In genomic region chr9:21030389-21031035, GRCh38 we compare ENCODE assay signal across 8 cellular contexts. TPM values are rescaled to one million over a fixed set of nuclear protein-coding genes. Genes with fewer than 3 reads are reported as not detected.
DNase-seq lines count a peak whose midpoint lies in the region; ATAC-seq and TF ChIP-seq lines count a peak whose summit lies in the region.

No MANE protein-coding gene starts in this region.

- H3K36me3 Mint-ChIP-seq in activated naive CD8-positive, alpha-beta T cell treated with anti-CD3 and anti-CD28 coated beads, Interleukin-2, amount 10 ng/mL, durations not matched to agents 7 days and 5 days, result peaks cover 39% of the 10 kb centered on the region

- H3K4me1 Mint-ChIP-seq in activated naive CD8-positive, alpha-beta T cell treated with anti-CD3 and anti-CD28 coated beads, Interleukin-2, amount 10 ng/mL, durations not matched to agents 7 days and 5 days, result peaks cover 13% of the 10 kb centered on the region

- H3K27ac ChIP-seq in iPS-20b (ENCODE audit: low read length), result no peak overlapping the region
- peak overlapping the region; percentile 38 for H3K27ac ChIP-seq in subcutaneous abdominal adipose tissue (ENCODE audit: low read depth, low read length)

- H3K27ac Mint-ChIP-seq in activated naive CD8-positive, alpha-beta T cell treated with anti-CD3 and anti-CD28 coated beads, Interleukin-2, amount 10 ng/mL, durations not matched to agents 7 days and 5 days, result no peak overlapping the region

- no peaks in the 10 kb centered on the region for H3K9me3 Mint-ChIP-seq in activated naive CD8-positive, alpha-beta T cell treated with anti-CD3 and anti-CD28 coated beads, Interleukin-2, amount 10 ng/mL, durations not matched to agents 7 days and 5 days

- H3K4me3 ChIP-seq in GM12864 (ENCODE audit: low read depth, low read length) (peak overlapping the region; percentile 58), iPS-20b (ENCODE audit: low read length) (peak overlapping the region; percentile 66), subcutaneous abdominal adipose tissue (ENCODE audit: low read depth in 1 of 5, low read length in 5 of 5) (peak overlapping the region; percentile 59 to 71 (median 70))

- ATAC-seq in GM21447 (IDR thresholded peaks at IDR 0.05; ENCODE audit: unreplicated experiment), result peak; percentile 85
- ATAC-seq in activated naive CD8-positive, alpha-beta T cell treated with anti-CD3 and anti-CD28 coated beads, Interleukin-2, amount 10 ng/mL, durations not matched to agents 7 days and 5 days (ENCODE audit: low read depth), result peak; percentile 53

- no peaks in the 10 kb centered on the region for H3K27me3 Mint-ChIP-seq in activated naive CD8-positive, alpha-beta T cell treated with anti-CD3 and anti-CD28 coated beads, Interleukin-2, amount 10 ng/mL, durations not matched to agents 7 days and 5 days

- H3K27me3 ChIP-seq in iPS-20b (ENCODE audit: insufficient read depth, low read length) (peaks cover 18% of the 10 kb centered on the region; the same call in 1 of the 2 replicates), subcutaneous abdominal adipose tissue (ENCODE audit: control insufficient read depth in 5 of 5, insufficient read depth in 4 of 5, low read length in 5 of 5) (no peaks in the 10 kb centered on the region)

- H3K4me1 ChIP-seq in iPS-20b (ENCODE audit: insufficient read depth, low read length) (peaks cover 5% of the 10 kb centered on the region; the same call in 1 of the 2 replicates), subcutaneous abdominal adipose tissue (ENCODE audit: control insufficient read depth in 5 of 5, insufficient read depth in 5 of 5, low read length in 5 of 5) (peaks cover 0 to 20% (median 11%) of the 10 kb centered on the region in 5 donors)

- peak; percentile 43 for DNase-seq in GM12864 (ENCODE audit: low read depth)
- DNase-seq in HPDE6-E6E7 (ENCODE audit: extremely low spot score), result peak; percentile 80
- no peak for DNase-seq in activated naive CD8-positive, alpha-beta T cell treated with anti-CD3 and anti-CD28 coated beads, Interleukin-2, amount 10 ng/mL, durations not matched to agents 7 days and 5 days
- no peak for DNase-seq in SW480 (ENCODE audit: low spot score)
- DNase-seq in NCI-H1694 (lab: John Stamatoyannopoulos, UW), result no peak

- H3K9ac ChIP-seq in iPS-20b (ENCODE audit: low read depth, low read length), result peak overlapping the region; percentile 66; the same call in 1 of the 2 replicates
- H3K9ac ChIP-seq in subcutaneous abdominal adipose tissue (ENCODE audit: low read length in 5 of 5), result peak overlapping the region in 3 of 5 donors; percentile 50 to 63 (median 51)

- no peaks in the 10 kb centered on the region for H3K36me3 ChIP-seq in iPS-20b (ENCODE audit: insufficient read depth, low read depth, low read length)
- peaks cover 0 to 3% (median 0%) of the 10 kb centered on the region in 5 donors for H3K36me3 ChIP-seq in subcutaneous abdominal adipose tissue (ENCODE audit: control insufficient read depth in 5 of 5, insufficient read depth in 5 of 5, low read length in 5 of 5)

- TF ChIP-seq CTCF in GM12864 (IDR thresholded peaks at IDR 0.05; ENCODE audit: low read depth, low read length, missing control alignments), result no peak

- H3K9me3 ChIP-seq in iPS-20b (ENCODE audit: insufficient read depth, low read depth, low read length), result no peaks in the 10 kb centered on the region
- H3K9me3 ChIP-seq in subcutaneous abdominal adipose tissue (ENCODE audit: control insufficient read depth in 5 of 5, low read length in 5 of 5), result no peaks in the 10 kb centered on the region

- POLR2A ChIA-PET in activated naive CD8-positive, alpha-beta T cell treated with anti-CD3 and anti-CD28 coated beads, Interleukin-2, amount 10 ng/mL, durations not matched to agents 7 days and 5 days (lab: Charles Lee), result interaction anchor here (0.6 to 2.1 kb wide), 11 partner anchors 9 to 552 kb away, joined by 3 to 9 read pairs (median 5); partner anchors contain the start of gene MLLT3

- no peak overlapping the region for H3K4me3 Mint-ChIP-seq in activated naive CD8-positive, alpha-beta T cell treated with anti-CD3 and anti-CD28 coated beads, Interleukin-2, amount 10 ng/mL, durations not matched to agents 7 days and 5 days

RNA-seq across cellular contexts. Expression of gene HACD4, which starts 0.9 kb away (rescaled TPM):
- total RNA-seq in activated naive CD8-positive, alpha-beta T cell treated with anti-CD3 and anti-CD28 coated beads, Interleukin-2, amount 10 ng/mL, durations not matched to agents 7 days and 5 days, result 10 to 100 TPM; 16.6 to 17.5 TPM

RNA-seq across cellular contexts. Expression of gene IFNB1, which starts 47.2 kb away (rescaled TPM):
- total RNA-seq in activated naive CD8-positive, alpha-beta T cell treated with anti-CD3 and anti-CD28 coated beads, Interleukin-2, amount 10 ng/mL, durations not matched to agents 7 days and 5 days, result under 1 TPM; 0.37 to 0.61 TPM

Comparison
In these comparisons a context has a peak if more than half of its experiments do, and no peak if none do; other contexts are left out.
1. DNase-seq: peak in GM12864 (single experiment) and HPDE6-E6E7 (single experiment); none in activated naive CD8-positive, alpha-beta T cell treated with anti-CD3 and anti-CD28 coated beads, Interleukin-2, amount 10 ng/mL, durations not matched to agents 7 days and 5 days (single experiment), SW480 (single experiment) and NCI-H1694 (single experiment).
2. Peak in every context shown above with its lines, with median percentiles within 50 percentile points of each other: H3K4me3 ChIP-seq.